Comparison of ENCODE assay signal across 12 cellular contexts in genomic region chr20:1376007-1376406, GRCh38. TPM values are rescaled to one million over a fixed set of nuclear protein-coding genes. Genes with fewer than 3 reads are reported as not detected.
A peak's percentile ranks its signal among the peaks of the same experiment; 100 is the strongest.
DNase-seq lines count a peak whose midpoint lies in the region; ATAC-seq and TF ChIP-seq lines count a peak whose summit lies in the region.
"Had no signal": no experiment of that assay in that cellular context is flagged by ENCODE, and none has a peak within 500 bp of the region (broad histone marks: within the 10 kb centered on the region; RNA-seq: fewer than 3 reads in every experiment).

No MANE protein-coding gene starts in this region.

- peaks cover 62% of the 10 kb centered on the region for H3K4me1 ChIP-seq in CD8-positive, alpha-beta T cell (ENCODE audit: insufficient read depth, low read length)

- no peak for ATAC-seq in CD8-positive, alpha-beta T cell
- ATAC-seq in HG03097 (IDR thresholded peaks at IDR 0.05; ENCODE audit: low FRiP score, unreplicated experiment): no peak
- ATAC-seq: activated CD4-positive, CD25-positive, alpha-beta regulatory T cell treated with anti-CD3 and anti-CD28 coated beads, Interleukin-2, amount 50 U/mL, for 24 hours had no signal

- no peaks in the 10 kb centered on the region for H3K9me3 ChIP-seq in CD8-positive, alpha-beta T cell (ENCODE audit: low read length)
- H3K9me3 ChIP-seq in MG63: no peaks in the 10 kb centered on the region
- H3K9me3 ChIP-seq: ascending aorta, prostate gland had no signal

- H3K27me3 Mint-ChIP-seq in CD8-positive, alpha-beta T cell (ENCODE audit: low read depth): no peaks in the 10 kb centered on the region
- H3K27me3 Mint-ChIP-seq in dendritic cell treated with granulocyte-macrophage colony-stimulating factor and Interleukin-4, amounts not matched to agents 40 ng/mL and 50 ng/mL, for 4 days: no peaks in the 10 kb centered on the region
- no peaks in the 10 kb centered on the region for H3K27me3 Mint-ChIP-seq in neural crest cell (ENCODE audit: low read depth)

- H3K36me3 ChIP-seq in CD8-positive, alpha-beta T cell (ENCODE audit: insufficient read depth, low read length): peaks cover 32% of the 10 kb centered on the region
- peaks cover 26% of the 10 kb centered on the region for H3K36me3 ChIP-seq in MG63
- H3K36me3 ChIP-seq: prostate gland had no signal

- peak overlapping the region; percentile 29 for H3K27ac Mint-ChIP-seq in CD8-positive, alpha-beta T cell
- H3K27ac Mint-ChIP-seq in dendritic cell treated with granulocyte-macrophage colony-stimulating factor and Interleukin-4, amounts not matched to agents 40 ng/mL and 50 ng/mL, for 4 days: peak overlapping the region; percentile 73
- peak overlapping the region; percentile 54 for H3K27ac Mint-ChIP-seq in neural crest cell (ENCODE audit: unreplicated experiment)

- H3K4me1 Mint-ChIP-seq in CD8-positive, alpha-beta T cell (ENCODE audit: low read depth): peaks cover 88% of the 10 kb centered on the region
- peaks cover 95% of the 10 kb centered on the region for H3K4me1 Mint-ChIP-seq in dendritic cell treated with granulocyte-macrophage colony-stimulating factor and Interleukin-4, amounts not matched to agents 40 ng/mL and 50 ng/mL, for 4 days (ENCODE audit: low read depth)
- peaks cover 40% of the 10 kb centered on the region for H3K4me1 Mint-ChIP-seq in neural crest cell

- POLR2A ChIA-PET in CD8-positive, alpha-beta T cell (lab: Charles Lee): no interaction called here

- intact Hi-C loops in CD8-positive, alpha-beta T cell (cut with DNase I, micrococcal nuclease): no loop called here
- intact Hi-C loops in dendritic cell treated with granulocyte-macrophage colony-stimulating factor and Interleukin-4, amounts not matched to agents 40 ng/mL and 50 ng/mL, for 4 days (cut with micrococcal nuclease): loop anchor here (2.0 to 5.0 kb wide), 4 partner anchors 17 to 116 kb away; partner anchors contain the start of genes FKBP1A and SIRPB2

- DNase-seq in CD8-positive, alpha-beta T cell: no peak
- DNase-seq in NCI-H69 (lab: John Stamatoyannopoulos, UW) (peak; percentile 37), neural crest cell (ENCODE audit: low read depth, low spot score) (no peak), MG63 (no peak), cerebellar cortex (ENCODE audit: low spot score) (no peak), DMS153 (lab: John Stamatoyannopoulos, UW) (no peak)
- DNase-seq: H7 had no signal

- no peak overlapping the region for H3K4me3 Mint-ChIP-seq in CD8-positive, alpha-beta T cell
- H3K4me3 Mint-ChIP-seq in dendritic cell treated with granulocyte-macrophage colony-stimulating factor and Interleukin-4, amounts not matched to agents 40 ng/mL and 50 ng/mL, for 4 days: peak overlapping the region; percentile 56
- H3K4me3 Mint-ChIP-seq in neural crest cell: no peak overlapping the region

- no peaks in the 10 kb centered on the region for H3K9me3 Mint-ChIP-seq in CD8-positive, alpha-beta T cell
- H3K9me3 Mint-ChIP-seq in dendritic cell treated with granulocyte-macrophage colony-stimulating factor and Interleukin-4, amounts not matched to agents 40 ng/mL and 50 ng/mL, for 4 days: no peaks in the 10 kb centered on the region
- H3K9me3 Mint-ChIP-seq in neural crest cell: no peaks in the 10 kb centered on the region

- CTCF ChIA-PET in CD8-positive, alpha-beta T cell (lab: Charles Lee): interaction anchor here (1.3 kb wide), 1 partner anchor 128 kb away, joined by 3 read pairs; no protein-coding TSS in a partner anchor

- no peak overlapping the region for H3K27ac ChIP-seq in CD8-positive, alpha-beta T cell (ENCODE audit: low read depth, low read length)
- H3K27ac ChIP-seq: ascending aorta, prostate gland had no signal

- TF ChIP-seq CTCF in CD8-positive, alpha-beta T cell (IDR thresholded peaks at IDR 0.05): no peak
- no peak for TF ChIP-seq CTCF in neural crest cell (conservative IDR thresholded peaks at IDR 0.05)

- peaks cover 77% of the 10 kb centered on the region for H3K36me3 Mint-ChIP-seq in CD8-positive, alpha-beta T cell
- H3K36me3 Mint-ChIP-seq in dendritic cell treated with granulocyte-macrophage colony-stimulating factor and Interleukin-4, amounts not matched to agents 40 ng/mL and 50 ng/mL, for 4 days (ENCODE audit: low read depth): peaks cover 72% of the 10 kb centered on the region
- peaks cover 6% of the 10 kb centered on the region for H3K36me3 Mint-ChIP-seq in neural crest cell (ENCODE audit: low read depth)

- H3K27me3 ChIP-seq in CD8-positive, alpha-beta T cell (ENCODE audit: insufficient read depth, low read length): no peaks in the 10 kb centered on the region
- no peaks in the 10 kb centered on the region for H3K27me3 ChIP-seq in MG63
- H3K27me3 ChIP-seq: ascending aorta had no signal

- no peak overlapping the region for H3K4me3 ChIP-seq in CD8-positive, alpha-beta T cell (ENCODE audit: low read depth, low read length)
- H3K4me3 ChIP-seq in MG63: no peak overlapping the region
- H3K4me3 ChIP-seq: ascending aorta, prostate gland had no signal

RNA-seq across cellular contexts. Expression of gene FKBP1A, which starts 16.8 kb away (rescaled TPM):
- total RNA-seq in CD8-positive, alpha-beta T cell: 10 to 100 TPM; 34.0 to 36.8 TPM
- total RNA-seq in neural crest cell: 176 and 185 TPM in 2 replicates
- total RNA-seq in MG63 (2014; rRNA removed; shearing (Covaris generic); ENCODE audit: low replicate concordance): 146 TPM in 2 replicates

RNA-seq across cellular contexts. Expression of gene SDCBP2, which starts 47.1 kb away (rescaled TPM):
- 1 to 10 TPM; 1.2 TPM for total RNA-seq in CD8-positive, alpha-beta T cell
- total RNA-seq in neural crest cell: 1.6 and 2.4 TPM in 2 replicates
- total RNA-seq in MG63 (2014; rRNA removed; shearing (Covaris generic); ENCODE audit: low replicate concordance): 4.9 TPM in 1 of 2 replicates, not detected in the other
- total RNA-seq: ascending aorta had no signal
